Comparison of ENCODE assay signal across 36 cellular contexts in genomic region chr7:85126383-85126782, GRCh38.
"Had no signal": no experiment of that assay in that cellular context is flagged by ENCODE, and none has a peak within 500 bp of the region (broad histone marks: within the 10 kb centered on the region; RNA-seq: fewer than 3 reads in every experiment).

No MANE protein-coding gene starts in this region.

- H3K27me3 ChIP-seq: adrenal gland, ascending aorta, breast epithelium, cardiac muscle cell, dorsolateral prefrontal cortex had no signal

- H3K4me1 Mint-ChIP-seq: activated CD4-positive, alpha-beta T cell treated with anti-CD3 and anti-CD28 coated beads for 36 hours; activated CD4-positive, alpha-beta T cell treated with anti-CD3 and anti-CD28 coated beads, Interleukin-2, amount 10 ng/mL, durations not matched to agents 24 days and 14 days; activated CD8-positive, alpha-beta memory T cell treated with anti-CD3 and anti-CD28 coated beads, Interleukin-2, amount 10 ng/mL, durations not matched to agents 7 days and 5 days; activated naive CD4-positive, alpha-beta T cell treated with anti-CD3 and anti-CD28 coated beads, Interleukin-2, amount 50 U/mL, for 24 hours; activated naive CD8-positive, alpha-beta T cell treated with anti-CD3 and anti-CD28 coated beads for 36 hours; activated naive CD8-positive, alpha-beta T cell treated with anti-CD3 and anti-CD28 coated beads, Interleukin-2, amount 50 U/mL, for 24 hours; brain; endodermal cell; T-helper 17 cell had no signal

- H3K27me3 Mint-ChIP-seq: activated CD4-positive, alpha-beta memory T cell treated with anti-CD3 and anti-CD28 coated beads for 36 hours; activated CD4-positive, alpha-beta T cell treated with anti-CD3 and anti-CD28 coated beads for 36 hours; activated CD4-positive, alpha-beta T cell treated with anti-CD3 and anti-CD28 coated beads, Interleukin-2, amount 10 ng/mL, durations not matched to agents 24 days and 14 days; activated CD8-positive, alpha-beta memory T cell treated with anti-CD3 and anti-CD28 coated beads, Interleukin-2, amount 10 ng/mL, durations not matched to agents 7 days and 5 days; activated naive CD4-positive, alpha-beta T cell treated with anti-CD3 and anti-CD28 coated beads, Interleukin-2, amount 50 U/mL, for 24 hours; activated naive CD8-positive, alpha-beta T cell treated with anti-CD3 and anti-CD28 coated beads for 36 hours; activated naive CD8-positive, alpha-beta T cell treated with anti-CD3 and anti-CD28 coated beads, Interleukin-2, amount 50 U/mL, for 24 hours; brain; dendritic cell treated with granulocyte-macrophage colony-stimulating factor and Interleukin-4, amounts not matched to agents 40 ng/mL and 50 ng/mL, for 4 days; T-helper 17 cell had no signal

- H3K36me3 Mint-ChIP-seq: activated CD4-positive, alpha-beta memory T cell treated with anti-CD3 and anti-CD28 coated beads for 36 hours; activated CD8-positive, alpha-beta memory T cell treated with anti-CD3 and anti-CD28 coated beads, Interleukin-2, amount 10 ng/mL, durations not matched to agents 7 days and 5 days; activated naive CD4-positive, alpha-beta T cell treated with anti-CD3 and anti-CD28 coated beads, Interleukin-2, amount 50 U/mL, for 24 hours; activated naive CD8-positive, alpha-beta T cell treated with anti-CD3 and anti-CD28 coated beads for 36 hours; brain had no signal

- FAIRE-seq: frontal cortex had no signal

- H3K4me3 ChIP-seq: adrenal gland, ascending aorta, breast epithelium, cardiac muscle cell, coronary artery, dorsolateral prefrontal cortex had no signal

- H3K9me3 ChIP-seq: adrenal gland, ascending aorta, breast epithelium had no signal

- H3K4me3 Mint-ChIP-seq: activated CD4-positive, alpha-beta memory T cell treated with anti-CD3 and anti-CD28 coated beads for 36 hours; activated CD4-positive, alpha-beta T cell treated with anti-CD3 and anti-CD28 coated beads for 36 hours; activated CD4-positive, alpha-beta T cell treated with anti-CD3 and anti-CD28 coated beads, Interleukin-2, amount 10 ng/mL, durations not matched to agents 24 days and 14 days; activated CD8-positive, alpha-beta memory T cell treated with anti-CD3 and anti-CD28 coated beads, Interleukin-2, amount 10 ng/mL, durations not matched to agents 7 days and 5 days; activated CD8-positive, alpha-beta T cell treated with anti-CD3 and anti-CD28 coated beads, Interleukin-2, amount 10 ng/mL, durations not matched to agents 7 days and 5 days; activated naive CD4-positive, alpha-beta T cell treated with anti-CD3 and anti-CD28 coated beads for 36 hours; activated naive CD4-positive, alpha-beta T cell treated with anti-CD3 and anti-CD28 coated beads, Interleukin-2, amount 50 U/mL, for 24 hours; activated naive CD8-positive, alpha-beta T cell treated with anti-CD3 and anti-CD28 coated beads for 36 hours; activated naive CD8-positive, alpha-beta T cell treated with anti-CD3 and anti-CD28 coated beads, Interleukin-2, amount 50 U/mL, for 24 hours; activated T-helper 1 cell treated with anti-CD3 and anti-CD28 coated beads, Interleukin-12 subunit alpha, Interleukin-12 subunit beta, Interleukin-2, Interleukin-4 antibody, amounts not matched to agents 30 ng/mL and 10 ng/mL and 1 ng/mL, durations not matched to agents 14 hours and 24 hours and 36 hours; dendritic cell treated with granulocyte-macrophage colony-stimulating factor and Interleukin-4, amounts not matched to agents 40 ng/mL and 50 ng/mL, for 4 days; endodermal cell; T-helper 17 cell; T-helper 2 cell treated with Interferon-gamma antibody and Interleukin-4, amounts not matched to agents 5 μg/mL and 100 μg/mL, for 36 hours had no signal

- H3K27ac Mint-ChIP-seq: activated CD4-positive, alpha-beta memory T cell treated with anti-CD3 and anti-CD28 coated beads for 36 hours; activated CD4-positive, alpha-beta T cell treated with anti-CD3 and anti-CD28 coated beads for 36 hours; activated CD4-positive, alpha-beta T cell treated with anti-CD3 and anti-CD28 coated beads, Interleukin-2, amount 10 ng/mL, durations not matched to agents 24 days and 14 days; activated CD8-positive, alpha-beta memory T cell treated with anti-CD3 and anti-CD28 coated beads, Interleukin-2, amount 10 ng/mL, durations not matched to agents 7 days and 5 days; activated CD8-positive, alpha-beta T cell treated with anti-CD3 and anti-CD28 coated beads, Interleukin-2, amount 10 ng/mL, durations not matched to agents 7 days and 5 days; activated naive CD4-positive, alpha-beta T cell treated with anti-CD3 and anti-CD28 coated beads for 36 hours; activated naive CD4-positive, alpha-beta T cell treated with anti-CD3 and anti-CD28 coated beads, Interleukin-2, amount 50 U/mL, for 24 hours; activated naive CD8-positive, alpha-beta T cell treated with anti-CD3 and anti-CD28 coated beads for 36 hours; activated naive CD8-positive, alpha-beta T cell treated with anti-CD3 and anti-CD28 coated beads, Interleukin-2, amount 50 U/mL, for 24 hours; activated T-helper 1 cell treated with anti-CD3 and anti-CD28 coated beads, Interleukin-12 subunit alpha, Interleukin-12 subunit beta, Interleukin-2, Interleukin-4 antibody, amounts not matched to agents 30 ng/mL and 10 ng/mL and 1 ng/mL, durations not matched to agents 14 hours and 24 hours and 36 hours; activated T-helper 2 cell treated with anti-CD3 and anti-CD28 coated beads, Interferon-gamma antibody, Interleukin-2, Interleukin-4, amounts not matched to agents 10 μg/mL and 5 μg/mL and 100 μg/mL, durations not matched to agents 14 hours and 24 hours and 36 hours; dendritic cell treated with granulocyte-macrophage colony-stimulating factor and Interleukin-4, amounts not matched to agents 40 ng/mL and 50 ng/mL, for 4 days; endodermal cell; T-helper 17 cell; T-helper 2 cell treated with Interferon-gamma antibody and Interleukin-4, amounts not matched to agents 5 μg/mL and 100 μg/mL, for 36 hours had no signal

- H3K9me3 Mint-ChIP-seq: activated CD4-positive, alpha-beta memory T cell treated with anti-CD3 and anti-CD28 coated beads for 36 hours; activated CD4-positive, alpha-beta T cell treated with anti-CD3 and anti-CD28 coated beads, Interleukin-2, amount 10 ng/mL, durations not matched to agents 24 days and 14 days; activated naive CD4-positive, alpha-beta T cell treated with anti-CD3 and anti-CD28 coated beads for 36 hours; activated naive CD4-positive, alpha-beta T cell treated with anti-CD3 and anti-CD28 coated beads, Interleukin-2, amount 50 U/mL, for 24 hours; activated naive CD8-positive, alpha-beta T cell treated with anti-CD3 and anti-CD28 coated beads for 36 hours; activated naive CD8-positive, alpha-beta T cell treated with anti-CD3 and anti-CD28 coated beads, Interleukin-2, amount 50 U/mL, for 24 hours; activated T-helper 1 cell treated with anti-CD3 and anti-CD28 coated beads, Interleukin-12 subunit alpha, Interleukin-12 subunit beta, Interleukin-2, Interleukin-4 antibody, amounts not matched to agents 30 ng/mL and 10 ng/mL and 1 ng/mL, durations not matched to agents 14 hours and 24 hours and 36 hours; activated T-helper 2 cell treated with anti-CD3 and anti-CD28 coated beads, Interferon-gamma antibody, Interleukin-2, Interleukin-4, amounts not matched to agents 10 μg/mL and 5 μg/mL and 100 μg/mL, durations not matched to agents 14 hours and 24 hours and 36 hours; brain; dendritic cell treated with granulocyte-macrophage colony-stimulating factor and Interleukin-4, amounts not matched to agents 40 ng/mL and 50 ng/mL, for 4 days; endodermal cell; T-helper 2 cell treated with Interferon-gamma antibody and Interleukin-4, amounts not matched to agents 5 μg/mL and 100 μg/mL, for 36 hours had no signal

- H3K36me3 ChIP-seq: adrenal gland, ascending aorta, breast epithelium, cardiac muscle cell had no signal

- H3K27ac ChIP-seq: adrenal gland, ascending aorta, breast epithelium, cardiac muscle cell, coronary artery, dorsolateral prefrontal cortex had no signal

- ATAC-seq: activated CD4-positive, alpha-beta T cell treated with anti-CD3 and anti-CD28 coated beads for 36 hours; activated CD8-positive, alpha-beta memory T cell treated with anti-CD3 and anti-CD28 coated beads, Interleukin-2, amount 10 ng/mL, durations not matched to agents 7 days and 5 days; activated CD8-positive, alpha-beta T cell treated with anti-CD3 and anti-CD28 coated beads, Interleukin-2, amount 10 ng/mL, durations not matched to agents 7 days and 5 days; activated naive CD8-positive, alpha-beta T cell treated with anti-CD3 and anti-CD28 coated beads, Interleukin-2, amount 50 U/mL, for 24 hours; esophagus mucosa; T-helper 17 cell had no signal

- DNase-seq: activated CD4-positive, alpha-beta memory T cell treated with anti-CD3 and anti-CD28 coated beads for 36 hours; activated CD4-positive, alpha-beta T cell treated with anti-CD3 and anti-CD28 coated beads for 36 hours; activated CD4-positive, alpha-beta T cell treated with anti-CD3 and anti-CD28 coated beads, Interleukin-2, amount 10 ng/mL, durations not matched to agents 24 days and 14 days; activated CD4-positive, CD25-positive, alpha-beta regulatory T cell; activated CD4-positive, CD25-positive, alpha-beta regulatory T cell treated with anti-CD3 and anti-CD28 coated beads, Interleukin-2, amount 50 U/mL, for 72 hours; activated CD8-positive, alpha-beta memory T cell treated with anti-CD3 and anti-CD28 coated beads, Interleukin-2, amount 10 ng/mL, durations not matched to agents 7 days and 5 days; activated CD8-positive, alpha-beta memory T cell treated with anti-CD3 and anti-CD28 coated beads, Interleukin-2, amount 50 U/mL, for 4 hours; activated CD8-positive, alpha-beta T cell treated with anti-CD3 and anti-CD28 coated beads, Interleukin-2, amount 10 ng/mL, durations not matched to agents 7 days and 5 days; activated effector memory CD4-positive, alpha-beta T cell treated with anti-CD3 and anti-CD28 coated beads, Interleukin-2, amount 50 U/mL, for 16 hours; activated naive CD4-positive, alpha-beta T cell treated with anti-CD3 and anti-CD28 coated beads for 36 hours; activated naive CD8-positive, alpha-beta T cell treated with anti-CD3 and anti-CD28 coated beads for 36 hours; activated naive CD8-positive, alpha-beta T cell treated with anti-CD3 and anti-CD28 coated beads, Interleukin-2, amount 50 U/mL, for 24 hours; activated T-cell treated with anti-CD3 and anti-CD28 coated beads, Interleukin-2, amount 50 U/mL, for 1 hour; activated T-cell treated with anti-CD3 and anti-CD28 coated beads, Interleukin-2, amount 50 U/mL, for 48 hours; adrenal gland; amygdala; central memory CD4-positive, alpha-beta T cell; dorsolateral prefrontal cortex; effector memory CD4-positive, alpha-beta T cell; endodermal cell; head of caudate nucleus; T-helper 1 cell; T-helper 17 cell; T1000 had no signal

- H3K4me1 ChIP-seq: adrenal gland, ascending aorta, breast epithelium had no signal
